Comparison of ENCODE assay signal across 26 cellular contexts in the genomic region with DNA sequence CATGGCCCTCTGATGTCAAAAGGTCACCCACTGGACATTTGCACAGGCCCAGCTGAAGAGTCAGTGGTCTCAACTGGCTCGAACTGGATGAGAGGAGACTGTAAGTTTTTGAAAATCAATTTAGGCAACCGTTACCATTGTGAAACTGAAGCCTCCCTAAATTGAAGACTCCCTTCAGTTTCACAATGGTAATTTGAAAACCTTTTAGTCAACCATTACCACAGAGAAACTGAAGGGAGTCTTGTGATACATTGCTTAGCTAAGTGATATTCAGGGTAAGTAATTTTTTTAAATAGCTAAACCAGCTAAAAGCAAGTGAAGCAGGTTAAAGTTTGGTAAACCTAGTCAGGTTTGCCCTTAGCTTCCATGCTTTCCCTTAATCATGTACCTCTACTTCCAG.
A peak's percentile ranks its signal among the peaks of the same experiment; 100 is the strongest.
DNase-seq lines count a peak whose midpoint lies in the region; ATAC-seq and TF ChIP-seq lines count a peak whose summit lies in the region.
"Had no signal": no experiment of that assay in that cellular context is flagged by ENCODE, and none has a peak within 500 bp of the region (broad histone marks: within the 10 kb centered on the region; RNA-seq: fewer than 3 reads in every experiment).

No MANE protein-coding gene starts in this region.

- intact Hi-C loops in activated CD4-positive, alpha-beta T cell treated with anti-CD3 and anti-CD28 coated beads for 36 hours (cut with DNase I, micrococcal nuclease), result no loop called here

- ATAC-seq in GM19438 (IDR thresholded peaks at IDR 0.05; ENCODE audit: low read depth, unreplicated experiment) (peak; percentile 52), HG02973 (IDR thresholded peaks at IDR 0.05; ENCODE audit: unreplicated experiment) (peak; percentile 50), HG03354 (IDR thresholded peaks at IDR 0.05; ENCODE audit: poor library complexity, severe bottlenecking, unreplicated experiment) (peak; percentile 84), GM21381 (IDR thresholded peaks at IDR 0.05; ENCODE audit: unreplicated experiment) (no peak)
- ATAC-seq in activated CD4-positive, alpha-beta T cell treated with anti-CD3 and anti-CD28 coated beads for 36 hours, result no peak
- ATAC-seq: GM23338, T-helper 17 cell had no signal

- POLR2A ChIA-PET in activated CD4-positive, alpha-beta T cell treated with anti-CD3 and anti-CD28 coated beads for 36 hours (lab: Charles Lee), result no interaction called here

- no peak overlapping the region for H3K4me3 ChIP-seq in GM12865 (ENCODE audit: low read depth, low read length)
- H3K4me3 ChIP-seq: GM23338, HAP-1 had no signal

- H3K27ac Mint-ChIP-seq in activated CD4-positive, alpha-beta T cell treated with anti-CD3 and anti-CD28 coated beads for 36 hours, result no peak overlapping the region
- H3K27ac Mint-ChIP-seq: CD14-positive monocyte; CD8-positive, alpha-beta memory T cell; GM23338; T-helper 17 cell had no signal

- no peak overlapping the region for H3K4me3 Mint-ChIP-seq in activated CD4-positive, alpha-beta T cell treated with anti-CD3 and anti-CD28 coated beads for 36 hours
- H3K4me3 Mint-ChIP-seq: CD14-positive monocyte; CD8-positive, alpha-beta memory T cell; GM23338; T-helper 17 cell had no signal

- H3K27me3 Mint-ChIP-seq in activated CD4-positive, alpha-beta T cell treated with anti-CD3 and anti-CD28 coated beads for 36 hours, result peaks cover 4% of the 10 kb centered on the region
- H3K27me3 Mint-ChIP-seq: T-helper 17 cell had no signal

- CTCF ChIA-PET in activated CD4-positive, alpha-beta T cell treated with anti-CD3 and anti-CD28 coated beads for 36 hours (lab: Charles Lee), result interaction anchor here (0.7 kb wide), 1 partner anchor 540 kb away, joined by 3 read pairs; no protein-coding TSS in a partner anchor

- no peak for TF ChIP-seq CTCF in GM12865 (IDR thresholded peaks at IDR 0.05; ENCODE audit: insufficient read depth, low read depth, low read length, missing control alignments)

- H3K36me3 Mint-ChIP-seq in activated CD4-positive, alpha-beta T cell treated with anti-CD3 and anti-CD28 coated beads for 36 hours (ENCODE audit: low read depth), result no peaks in the 10 kb centered on the region
- H3K36me3 Mint-ChIP-seq: CD14-positive monocyte; CD8-positive, alpha-beta memory T cell had no signal

- DNase-seq in GM12865 (ENCODE audit: low read depth) (peak; percentile 11), SW 1271 (lab: John Stamatoyannopoulos, UW) (no peak)
- no peak for DNase-seq in activated effector memory CD4-positive, alpha-beta T cell treated with anti-CD3 and anti-CD28 coated beads, Interleukin-2, amount 50 U/mL, for 16 hours
- DNase-seq in activated CD4-positive, alpha-beta T cell treated with anti-CD3 and anti-CD28 coated beads for 36 hours, result no peak
- DNase-seq: BE2C; CD8-positive, alpha-beta memory T cell; DMS 273 treated with DMSO at 0.1 percent for 48 hours; DMS79 treated with DMSO at 0.1 percent for 48 hours; GF-D8; Karpas-422; MV-4-11; NCI-H1105 treated with DMSO at 0.1 percent for 48 hours; NCI-H146; NCI-H1930; NCI-H2107; NCI-H524; NCI-H748 treated with DMSO at 0.1 percent for 48 hours; SK-N-SH; T-helper 17 cell had no signal

- H3K9me3 Mint-ChIP-seq in activated CD4-positive, alpha-beta T cell treated with anti-CD3 and anti-CD28 coated beads for 36 hours (ENCODE audit: low read depth), result no peaks in the 10 kb centered on the region

- H3K4me1 Mint-ChIP-seq in activated CD4-positive, alpha-beta T cell treated with anti-CD3 and anti-CD28 coated beads for 36 hours, result no peaks in the 10 kb centered on the region
- H3K4me1 Mint-ChIP-seq: CD14-positive monocyte; CD8-positive, alpha-beta memory T cell; GM23338; T-helper 17 cell had no signal

Comparison
In these comparisons a context has a peak if more than half of its experiments do, and no peak if none do; other contexts are left out.
1. ATAC-seq: peak in GM19438 (single experiment), HG02973 (single experiment) and HG03354 (single experiment); none in GM21381 (single experiment) and activated CD4-positive, alpha-beta T cell treated with anti-CD3 and anti-CD28 coated beads for 36 hours (single experiment).